8 cellular contexts compared by ENCODE assay signal in genomic region chr1:236753554-236753953, GRCh38. TPM values are rescaled to one million over a fixed set of nuclear protein-coding genes. Genes with fewer than 3 reads are reported as not detected.
DNase-seq lines count a peak whose midpoint lies in the region; ATAC-seq and TF ChIP-seq lines count a peak whose summit lies in the region.

No MANE protein-coding gene starts in this region.

- no peak overlapping the region for H3K4me3 Mint-ChIP-seq in nephron progenitor cell
- H3K4me3 Mint-ChIP-seq in activated naive CD4-positive, alpha-beta T cell treated with anti-CD3 and anti-CD28 coated beads, Interleukin-2, amount 10 ng/mL, durations not matched to agents 7 days and 5 days, result no peak overlapping the region

- H3K4me1 Mint-ChIP-seq in nephron progenitor cell, result no peaks in the 10 kb centered on the region
- no peaks in the 10 kb centered on the region for H3K4me1 Mint-ChIP-seq in activated naive CD4-positive, alpha-beta T cell treated with anti-CD3 and anti-CD28 coated beads, Interleukin-2, amount 10 ng/mL, durations not matched to agents 7 days and 5 days

- no peaks in the 10 kb centered on the region for H3K4me1 ChIP-seq in colonic mucosa

- TF ChIP-seq CTCF in GM06990 (IDR thresholded peaks at IDR 0.05; ENCODE audit: insufficient read depth, low read length, poor library complexity, severe bottlenecking), result peak; percentile 30
- peak; percentile 23 for TF ChIP-seq CTCF in nephron progenitor cell (IDR thresholded peaks at IDR 0.05)
- no peak for TF ChIP-seq CTCF in colonic mucosa (IDR thresholded peaks at IDR 0.05)

- H3K27ac Mint-ChIP-seq in nephron progenitor cell, result no peak overlapping the region
- H3K27ac Mint-ChIP-seq in activated naive CD4-positive, alpha-beta T cell treated with anti-CD3 and anti-CD28 coated beads, Interleukin-2, amount 10 ng/mL, durations not matched to agents 7 days and 5 days, result no peak overlapping the region

- H3K9me3 Mint-ChIP-seq in nephron progenitor cell, result no peaks in the 10 kb centered on the region
- no peaks in the 10 kb centered on the region for H3K9me3 Mint-ChIP-seq in activated naive CD4-positive, alpha-beta T cell treated with anti-CD3 and anti-CD28 coated beads, Interleukin-2, amount 10 ng/mL, durations not matched to agents 7 days and 5 days

- no peaks in the 10 kb centered on the region for H3K36me3 ChIP-seq in GM06990 (ENCODE audit: control insufficient read depth, insufficient read depth, low read length)
- no peaks in the 10 kb centered on the region for H3K36me3 ChIP-seq in colonic mucosa

- ATAC-seq in GM21528 (IDR thresholded peaks at IDR 0.05; ENCODE audit: low FRiP score, unreplicated experiment), result no peak

- no peaks in the 10 kb centered on the region for H3K9me3 ChIP-seq in colonic mucosa

- H3K27me3 Mint-ChIP-seq in nephron progenitor cell (ENCODE audit: low read depth, poor library complexity), result no peaks in the 10 kb centered on the region
- peaks cover 8% of the 10 kb centered on the region for H3K27me3 Mint-ChIP-seq in activated naive CD4-positive, alpha-beta T cell treated with anti-CD3 and anti-CD28 coated beads, Interleukin-2, amount 10 ng/mL, durations not matched to agents 7 days and 5 days

- H3K4me3 ChIP-seq in GM06990 (replicated peaks; ENCODE audit: low read depth, low read length), result no peak overlapping the region
- no peak overlapping the region for H3K4me3 ChIP-seq in colonic mucosa

- intact Hi-C loops in colonic mucosa (cut with DNase I), result no loop called here

- H3K27me3 ChIP-seq in GM06990 (replicated peaks; ENCODE audit: control insufficient read depth, insufficient read depth, low read length), result peaks cover 1% of the 10 kb centered on the region; the same call in 1 of the 2 replicates
- H3K27me3 ChIP-seq in colonic mucosa, result no peaks in the 10 kb centered on the region

- H3K27ac ChIP-seq in caudate nucleus (ENCODE audit: low read depth, low read length), result peak overlapping the region; percentile 52
- H3K27ac ChIP-seq in colonic mucosa, result no peak overlapping the region

- H3K9ac ChIP-seq in colonic mucosa (ENCODE audit: low read depth in 2 of 2, low read length in 2 of 2), result no peak overlapping the region

- CTCF ChIA-PET in activated naive CD4-positive, alpha-beta T cell treated with anti-CD3 and anti-CD28 coated beads, Interleukin-2, amount 10 ng/mL, durations not matched to agents 7 days and 5 days (lab: Charles Lee), result interaction anchor here (0.9 to 1.1 kb wide), 4 partner anchors 108 to 808 kb away, joined by 3 to 4 read pairs (median 4); no protein-coding TSS in a partner anchor

- DNase-seq in GM06990 (ENCODE audit: extremely low read depth, insufficient read length), result no peak
- DNase-seq in NCI-H1105 treated with DMSO at 0.1 percent for 48 hours (lab: John Stamatoyannopoulos, UW), result peak; percentile 12
- peak in 9 of 61 donors; percentile 1 to 66 (median 12) for DNase-seq in caudate nucleus (lab: John Stamatoyannopoulos, UW)
- DNase-seq in nephron progenitor cell, result no peak
- DNase-seq in CD1c-positive myeloid dendritic cell (ENCODE audit: extremely low spot score), result no peak
- DNase-seq in colonic mucosa, result no peak
- DNase-seq in activated naive CD4-positive, alpha-beta T cell treated with anti-CD3 and anti-CD28 coated beads, Interleukin-2, amount 10 ng/mL, durations not matched to agents 7 days and 5 days, result no peak

- no peaks in the 10 kb centered on the region for H3K36me3 Mint-ChIP-seq in nephron progenitor cell (ENCODE audit: low read depth)
- H3K36me3 Mint-ChIP-seq in activated naive CD4-positive, alpha-beta T cell treated with anti-CD3 and anti-CD28 coated beads, Interleukin-2, amount 10 ng/mL, durations not matched to agents 7 days and 5 days, result no peaks in the 10 kb centered on the region

RNA-seq across cellular contexts. Expression of gene MTR, which starts 41.5 kb away (rescaled TPM):
- total RNA-seq in colonic mucosa, result 10 to 100 TPM; 20.5 to 24.4 TPM
